ENCODE assay signal across 36 cellular contexts in genomic region chr20:55678970-55679667, GRCh38.
"Had no signal": no experiment of that assay in that cellular context is flagged by ENCODE, and none has a peak within 500 bp of the region (broad histone marks: within the 10 kb centered on the region; RNA-seq: fewer than 3 reads in every experiment).

No MANE protein-coding gene starts in this region.

- H3K27ac ChIP-seq: brain microvascular endothelial cell, PC-9, RWPE1, WERI-Rb-1 had no signal

- H3K4me3 ChIP-seq: PC-9 had no signal

- H3K4me2 ChIP-seq: PC-9 had no signal

- H3K4me3 Mint-ChIP-seq: activated CD4-positive, alpha-beta memory T cell treated with anti-CD3 and anti-CD28 coated beads, Interleukin-2, amount 10 ng/mL, durations not matched to agents 7 days and 5 days; activated CD8-positive, alpha-beta memory T cell treated with anti-CD3 and anti-CD28 coated beads, Interleukin-2, amount 10 ng/mL, durations not matched to agents 7 days and 5 days; activated naive CD8-positive, alpha-beta T cell treated with anti-CD3 and anti-CD28 coated beads for 36 hours; activated T-helper 17 cell treated with anti-CD3 and anti-CD28 coated beads, Interleukin-2, amount 50 U/mL, for 72 hours had no signal

- H3K36me3 ChIP-seq: brain microvascular endothelial cell, WERI-Rb-1 had no signal

- DNase-seq: activated CD4-positive, alpha-beta memory T cell treated with anti-CD3 and anti-CD28 coated beads, Interleukin-2, amount 10 ng/mL, durations not matched to agents 7 days and 5 days; activated CD4-positive, alpha-beta T cell treated with anti-CD3 and anti-CD28 coated beads for 1 hour; activated CD4-positive, alpha-beta T cell treated with anti-CD3 and anti-CD28 coated beads for 48 hours; activated CD4-positive, CD25-positive, alpha-beta regulatory T cell; activated CD8-positive, alpha-beta memory T cell treated with anti-CD3 and anti-CD28 coated beads for 24 hours; activated CD8-positive, alpha-beta memory T cell treated with anti-CD3 and anti-CD28 coated beads, Interleukin-2, amount 10 ng/mL, durations not matched to agents 7 days and 5 days; activated CD8-positive, alpha-beta memory T cell treated with anti-CD3 and anti-CD28 coated beads, Interleukin-2, amount 50 U/mL, for 48 hours; activated effector memory CD4-positive, alpha-beta T cell treated with anti-CD3 and anti-CD28 coated beads, Interleukin-2, amount 50 U/mL, for 16 hours; activated naive CD4-positive, alpha-beta T cell; activated naive CD4-positive, alpha-beta T cell treated with anti-CD3 and anti-CD28 coated beads, Interleukin-2, amount 50 U/mL, for 16 hours; activated naive CD8-positive, alpha-beta T cell treated with anti-CD3 and anti-CD28 coated beads for 36 hours; activated T-cell treated with anti-CD3 and anti-CD28 coated beads, Interleukin-2, amount 50 U/mL, for 48 hours; amniotic stem cell; aorta; brain microvascular endothelial cell; central memory CD4-positive, alpha-beta T cell; Karpas-422; KBM-7; NCI-H1105; NCI-H1417 treated with DMSO at 0.1 percent for 48 hours; NCI-H187 treated with DMSO at 0.1 percent for 48 hours; NCI-H2081 treated with DMSO at 0.1 percent for 48 hours; NCI-H226; NCI-H446 treated with DMSO at 0.1 percent for 48 hours; NCI-H524; NK-92 treated with Interleukin-12 subunit alpha and Interleukin-12 subunit beta, amount 100 ng/mL, for 24 hours; PC-9; Right ventricle myocardium superior; SW 1271; T-helper 1 cell; T-helper 2 cell; T-helper 9 cell; WERI-Rb-1 had no signal

- H3K27ac Mint-ChIP-seq: activated CD4-positive, alpha-beta memory T cell treated with anti-CD3 and anti-CD28 coated beads, Interleukin-2, amount 10 ng/mL, durations not matched to agents 7 days and 5 days; activated CD8-positive, alpha-beta memory T cell treated with anti-CD3 and anti-CD28 coated beads, Interleukin-2, amount 10 ng/mL, durations not matched to agents 7 days and 5 days; activated naive CD8-positive, alpha-beta T cell treated with anti-CD3 and anti-CD28 coated beads for 36 hours; activated T-helper 17 cell treated with anti-CD3 and anti-CD28 coated beads, Interleukin-2, amount 50 U/mL, for 72 hours had no signal

- H2AFZ ChIP-seq: PC-9 had no signal

- H3K4me1 Mint-ChIP-seq: activated CD4-positive, alpha-beta memory T cell treated with anti-CD3 and anti-CD28 coated beads, Interleukin-2, amount 10 ng/mL, durations not matched to agents 7 days and 5 days; activated CD8-positive, alpha-beta memory T cell treated with anti-CD3 and anti-CD28 coated beads, Interleukin-2, amount 10 ng/mL, durations not matched to agents 7 days and 5 days; activated naive CD8-positive, alpha-beta T cell treated with anti-CD3 and anti-CD28 coated beads for 36 hours; activated T-helper 17 cell treated with anti-CD3 and anti-CD28 coated beads, Interleukin-2, amount 50 U/mL, for 72 hours had no signal

- FAIRE-seq: RCC 7860 had no signal

- H3K36me3 Mint-ChIP-seq: activated CD8-positive, alpha-beta memory T cell treated with anti-CD3 and anti-CD28 coated beads, Interleukin-2, amount 10 ng/mL, durations not matched to agents 7 days and 5 days; activated naive CD8-positive, alpha-beta T cell treated with anti-CD3 and anti-CD28 coated beads for 36 hours had no signal

- ATAC-seq: activated CD8-positive, alpha-beta memory T cell treated with anti-CD3 and anti-CD28 coated beads, Interleukin-2, amount 10 ng/mL, durations not matched to agents 7 days and 5 days; activated T-helper 17 cell treated with anti-CD3 and anti-CD28 coated beads, Interleukin-2, amount 50 U/mL, for 72 hours had no signal

- H3K9me3 Mint-ChIP-seq: activated naive CD8-positive, alpha-beta T cell treated with anti-CD3 and anti-CD28 coated beads for 36 hours had no signal

- H3K27me3 ChIP-seq: brain microvascular endothelial cell had no signal

- H3K27me3 Mint-ChIP-seq: activated CD4-positive, alpha-beta memory T cell treated with anti-CD3 and anti-CD28 coated beads, Interleukin-2, amount 10 ng/mL, durations not matched to agents 7 days and 5 days; activated CD8-positive, alpha-beta memory T cell treated with anti-CD3 and anti-CD28 coated beads, Interleukin-2, amount 10 ng/mL, durations not matched to agents 7 days and 5 days; activated naive CD8-positive, alpha-beta T cell treated with anti-CD3 and anti-CD28 coated beads for 36 hours; activated T-helper 17 cell treated with anti-CD3 and anti-CD28 coated beads, Interleukin-2, amount 50 U/mL, for 72 hours had no signal
